Comparison of ENCODE assay signal across 13 cellular contexts in genomic region chr6:142187209-142187608, GRCh38. TPM values are rescaled to one million over a fixed set of nuclear protein-coding genes. Genes with fewer than 3 reads are reported as not detected.
DNase-seq lines count a peak whose midpoint lies in the region; ATAC-seq and TF ChIP-seq lines count a peak whose summit lies in the region.
"Had no signal": no experiment of that assay in that cellular context is flagged by ENCODE, and none has a peak within 500 bp of the region (broad histone marks: within the 10 kb centered on the region; RNA-seq: fewer than 3 reads in every experiment).

No MANE protein-coding gene starts in this region.

- H3K4me3 ChIP-seq in psoas muscle, result no peak overlapping the region

- DNase-seq in DMS79 treated with DMSO at 0.1 percent for 48 hours (lab: John Stamatoyannopoulos, UW), result peak; percentile 30
- DNase-seq in DMS79 (lab: John Stamatoyannopoulos, UW), result no peak
- peak; percentile 43 for DNase-seq in NCI-H2227 treated with DMSO at 0.1 percent for 48 hours (lab: John Stamatoyannopoulos, UW)
- peak; percentile 10 for DNase-seq in fibroblast of gingiva (ENCODE audit: low read depth)
- peak; percentile 27 to 55 for DNase-seq in psoas muscle
- no peak for DNase-seq in activated naive CD4-positive, alpha-beta T cell (lab: John Stamatoyannopoulos, UW)
- no peak for DNase-seq in AML-193 (lab: John Stamatoyannopoulos, UW)
- DNase-seq: 8988T; activated T-cell treated with anti-CD3 and anti-CD28 coated beads, Interleukin-2, amount 50 U/mL, for 4 hours; NCI-H1048 had no signal

- ATAC-seq in psoas muscle (peak; percentile 25 to 89 (median 66)), HG03354 (IDR thresholded peaks at IDR 0.05; ENCODE audit: poor library complexity, severe bottlenecking, unreplicated experiment) (no peak)
- ATAC-seq: activated T-cell treated with anti-CD3 and anti-CD28 coated beads, Interleukin-2, amount 50 U/mL, for 4 hours had no signal

- intact Hi-C loops in psoas muscle (cut with DNase I), result loop anchor here in 1 of 2 donors (5.0 kb wide), 1 partner anchor 40 kb away; the partner anchor contains the start of genes NMBR and VTA1

- H3K9me3 ChIP-seq in psoas muscle, result no peaks in the 10 kb centered on the region

- no peak for TF ChIP-seq CTCF in psoas muscle (IDR thresholded peaks at IDR 0.05)

- H3K36me3 ChIP-seq in psoas muscle (ENCODE audit: insufficient read depth in 1 of 2, low read depth in 1 of 2), result peaks cover 0 to 16% of the 10 kb centered on the region in 2 donors

- no peaks in the 10 kb centered on the region for H3K27me3 ChIP-seq in psoas muscle (ENCODE audit: insufficient read depth in 3 of 3, low read length in 2 of 3)

- no peak overlapping the region for H3K27ac ChIP-seq in psoas muscle

- H3K4me1 ChIP-seq in psoas muscle, result peaks cover 14% of the 10 kb centered on the region

- WGBS in psoas muscle, 3 donors, result 15 to 33% (median 21%) methylated on average over 1 of the region's 1 CpG

RNA-seq across cellular contexts. Expression of gene VTA1, which starts 40.1 kb away (rescaled TPM):
- 10 to 100 TPM; 46.9 to 57.9 (median 54.2) TPM for total RNA-seq in psoas muscle
- polyA plus RNA-seq in psoas muscle, result 100 to 1,000 TPM in 1 of 3 donors, 10 to 100 TPM in 2; 47.2 to 101 (median 69.7) TPM

RNA-seq across cellular contexts. Expression of gene NMBR, which starts 40.3 kb away (rescaled TPM):
- total RNA-seq in psoas muscle, result not detected
- not detected for polyA plus RNA-seq in psoas muscle
- total RNA-seq: activated T-cell treated with anti-CD3 and anti-CD28 coated beads, Interleukin-2, amount 50 U/mL, for 4 hours; T-helper 2 cell treated with Interferon-gamma antibody and Interleukin-4, amounts not matched to agents 100 ng/mL and 5 ng/mL, for 36 hours had no signal

RNA-seq across cellular contexts. Expression of gene GJE1, which starts 54.5 kb away (rescaled TPM):
- total RNA-seq in psoas muscle, result not detected
- polyA plus RNA-seq in psoas muscle, result not detected
- total RNA-seq: activated T-cell treated with anti-CD3 and anti-CD28 coated beads, Interleukin-2, amount 50 U/mL, for 4 hours; progenitor cell of endocrine pancreas; T-helper 2 cell treated with Interferon-gamma antibody and Interleukin-4, amounts not matched to agents 100 ng/mL and 5 ng/mL, for 36 hours had no signal

Comparison
In these comparisons a context has a peak if more than half of its experiments do, and no peak if none do; other contexts are left out.
1. DNase-seq: peak in DMS79 treated with DMSO at 0.1 percent for 48 hours (single experiment), NCI-H2227 treated with DMSO at 0.1 percent for 48 hours (single experiment), fibroblast of gingiva (single experiment) and psoas muscle (2 of 2); none in DMS79 (single experiment), activated naive CD4-positive, alpha-beta T cell (0 of 4) and AML-193 (0 of 2).